1 cellular context compared by ENCODE assay signal in genomic region chr17:44235583-44235936, GRCh38.
TF ChIP-seq lines count a peak whose summit lies in the region.

No MANE protein-coding gene starts in this region.

TF ChIP-seq in HepG2, 621 proteins besides CTCF, POLR2A, EP300 and RAD21:
- no peak for TF ChIP-seq ZNF292 (CRISPR knock-in tag; IDR thresholded peaks at IDR 0.05; ENCODE audit: borderline replicate concordance, low read depth)
- no peak for TF ChIP-seq NR3C1 (CRISPR knock-in tag; IDR thresholded peaks at IDR 0.05)
- TF ChIP-seq PAXIP1 (CRISPR knock-in tag; conservative IDR thresholded peaks at IDR 0.05) = no peak
- TF ChIP-seq LCORL (IDR thresholded peaks at IDR 0.05) = no peak
- TF ChIP-seq LCORL (CRISPR knock-in tag; IDR thresholded peaks at IDR 0.05) = no peak
TF ChIP-seq in HepG2: peak in this region for 0.
